ENCODE assay signal across 28 cellular contexts in genomic region chr6:10463040-10463439, GRCh38. TPM values are rescaled to one million over a fixed set of nuclear protein-coding genes. Genes with fewer than 3 reads are reported as not detected.
"Had no signal": no experiment of that assay in that cellular context is flagged by ENCODE, and none has a peak within 500 bp of the region (broad histone marks: within the 10 kb centered on the region; RNA-seq: fewer than 3 reads in every experiment).

No MANE protein-coding gene starts in this region.

- H3K4me3 ChIP-seq: ascending aorta, cardiac muscle cell, SK-N-MC had no signal

- ATAC-seq: activated CD8-positive, alpha-beta T cell treated with anti-CD3 and anti-CD28 coated beads for 36 hours; activated T-cell treated with anti-CD3 and anti-CD28 coated beads, Interleukin-2, amount 50 U/mL, for 72 hours; activated T-helper 17 cell treated with anti-CD3 and anti-CD28 coated beads, Interleukin-2, amount 50 U/mL, for 72 hours had no signal

- H3K9me3 ChIP-seq: ascending aorta had no signal

- H3K36me3 ChIP-seq: ascending aorta, cardiac muscle cell, WERI-Rb-1 had no signal

- DNase-seq: activated CD4-positive, alpha-beta T cell treated with anti-CD3 and anti-CD28 coated beads, Interleukin-2, amount 10 ng/mL, durations not matched to agents 24 days and 14 days; activated CD4-positive, alpha-beta T cell treated with anti-CD3 and anti-CD28 coated beads, Interleukin-2, amount 50 U/mL, for 4 hours; activated CD8-positive, alpha-beta T cell treated with anti-CD3 and anti-CD28 coated beads for 36 hours; activated effector memory CD4-positive, alpha-beta T cell treated with anti-CD3 and anti-CD28 coated beads, Interleukin-2, amount 50 U/mL, for 16 hours; activated naive CD4-positive, alpha-beta T cell; activated naive CD4-positive, alpha-beta T cell treated with anti-CD3 and anti-CD28 coated beads, Interleukin-2, amount 50 U/mL, for 16 hours; activated naive CD8-positive, alpha-beta T cell treated with anti-CD3 and anti-CD28 coated beads for 36 hours; activated T-cell treated with anti-CD3 and anti-CD28 coated beads, Interleukin-2, amount 50 U/mL, for 1 hour; activated T-cell treated with anti-CD3 and anti-CD28 coated beads, Interleukin-2, amount 50 U/mL, for 72 hours; amniotic stem cell; NCI-H1105; NCI-H1417 treated with DMSO at 0.1 percent for 48 hours; NCI-H187 treated with DMSO at 0.1 percent for 48 hours; NCI-H2081; NCI-H2171 treated with DMSO at 0.1 percent for 48 hours; NCI-H2227 treated with DMSO at 0.1 percent for 48 hours; NCI-H446; NCI-H510A treated with DMSO at 0.1 percent for 48 hours; NCI-H748 treated with DMSO at 0.1 percent for 48 hours; NK-92 treated with Interleukin-12 subunit alpha and Interleukin-12 subunit beta, amount 100 ng/mL, for 24 hours; Right ventricle myocardium superior; T1000; WERI-Rb-1 had no signal

- H3K4me1 ChIP-seq: ascending aorta had no signal

- H3K27ac ChIP-seq: ascending aorta, cardiac muscle cell, SK-N-MC, WERI-Rb-1 had no signal

- H3K27me3 ChIP-seq: ascending aorta, cardiac muscle cell had no signal

RNA-seq across cellular contexts. Expression of gene TFAP2A, which starts 48.2 kb away (rescaled TPM):
- total RNA-seq: activated CD4-positive, alpha-beta T cell treated with anti-CD3 and anti-CD28 coated beads, Interleukin-2, amount 10 ng/mL, durations not matched to agents 24 days and 14 days; activated CD8-positive, alpha-beta memory T cell treated with anti-CD3 and anti-CD28 coated beads for 36 hours; activated CD8-positive, alpha-beta T cell treated with anti-CD3 and anti-CD28 coated beads for 36 hours; cardiac muscle cell had no signal
